Comparison of ENCODE assay signal across 8 cellular contexts in genomic region chr2:38146302-38146916, GRCh38.
DNase-seq lines count a peak whose midpoint lies in the region; ATAC-seq and TF ChIP-seq lines count a peak whose summit lies in the region.

No MANE protein-coding gene starts in this region.

- H3K27me3 ChIP-seq in DND-41 (ENCODE audit: insufficient read depth, low read length, poor library complexity): peaks cover 3% of the 10 kb centered on the region
- H3K27me3 ChIP-seq in HL-60 (ENCODE audit: insufficient read depth, poor library complexity, severe bottlenecking): no peaks in the 10 kb centered on the region
- no peaks in the 10 kb centered on the region for H3K27me3 ChIP-seq in thyroid gland

- H4K20me1 ChIP-seq in DND-41 (ENCODE audit: insufficient read depth, low read length): no peaks in the 10 kb centered on the region

- no peaks in the 10 kb centered on the region for H3K36me3 ChIP-seq in DND-41 (ENCODE audit: insufficient read depth, low read length)
- no peaks in the 10 kb centered on the region for H3K36me3 ChIP-seq in thyroid gland

- WGBS in thyroid gland, 2 donors: 17 to 39% methylated on average over 7 of the region's 7 CpGs

- H3K79me2 ChIP-seq in DND-41 (ENCODE audit: insufficient read depth, low read length): no peaks in the 10 kb centered on the region

- H2AFZ ChIP-seq in DND-41 (ENCODE audit: low read depth, low read length): no peak overlapping the region

- H3K9me3 ChIP-seq in DND-41 (ENCODE audit: insufficient read depth, low read length, severe bottlenecking) (no peaks in the 10 kb centered on the region), thyroid gland (no peaks in the 10 kb centered on the region)

- H3K9ac ChIP-seq in DND-41 (ENCODE audit: low read depth, low read length): no peak overlapping the region

- H3K4me3 ChIP-seq in DND-41 (ENCODE audit: low read depth in 1 of 2, low read length in 2 of 2) (no peak overlapping the region), HL-60 (replicated peaks; ENCODE audit: insufficient read depth, low read length) (no peak overlapping the region), thyroid gland (replicated peaks in 1 of 3) (no peak overlapping the region)

- intact Hi-C loops in thyroid gland (cut with DNase I): no loop called here

- TF ChIP-seq CTCF in DND-41 (IDR thresholded peaks at IDR 0.05; ENCODE audit: borderline replicate concordance, extremely low read depth, low read length, poor library complexity, severe bottlenecking) (no peak), HL-60 (IDR thresholded peaks at IDR 0.05; ENCODE audit: insufficient read depth, low read length) (no peak), thyroid gland (IDR thresholded peaks at IDR 0.05) (no peak)

- no peak overlapping the region for H3K4me2 ChIP-seq in DND-41 (ENCODE audit: insufficient read depth, low read length)

- H3K27ac ChIP-seq in DND-41 (ENCODE audit: low read length) (no peak overlapping the region), HL-60 (replicated peaks) (peak overlapping the region; percentile 73), thyroid gland (peak overlapping the region; percentile 52 to 84 (median 73))

- H3K4me1 ChIP-seq in DND-41 (ENCODE audit: insufficient read depth, low read length) (no peaks in the 10 kb centered on the region), thyroid gland (peaks cover 15 to 16% of the 10 kb centered on the region in 2 donors)

- TF ChIP-seq POLR2A in thyroid gland (IDR thresholded peaks at IDR 0.05): no peak

- ATAC-seq in DND-41 (ENCODE audit: insufficient read depth, low read depth): no peak
- ATAC-seq in GM21381 (IDR thresholded peaks at IDR 0.05; ENCODE audit: unreplicated experiment): peak; percentile 57

- DNase-seq in DND-41 (peak; percentile 5), HL-60 (ENCODE audit: low read depth in 1 of 2, low spot score in 1 of 2) (peak; percentile 38 to 54), astrocyte of the hippocampus (ENCODE audit: low read depth, low spot score) (peak; percentile 90), kidney glomerular epithelial cell (lab: John Stamatoyannopoulos, UW) (peak; percentile 93), thyroid gland (peak; percentile 68 to 71), DMS153 treated with DMSO at 0.1 percent for 48 hours (lab: John Stamatoyannopoulos, UW; ENCODE audit: unreplicated experiment) (no peak)
- no peak for DNase-seq in stimulated activated CD4-positive, alpha-beta T cell treated with anti-CD3 and anti-CD28 coated beads, Interleukin-1b, Interleukin-23, amount 100 ng/mL, for 48 hours

Comparison
In these comparisons a context has a peak if more than half of its experiments do, and no peak if none do; other contexts are left out.
1. DNase-seq: peak in DND-41 (single experiment), HL-60 (2 of 2), astrocyte of the hippocampus (single experiment), kidney glomerular epithelial cell (single experiment) and thyroid gland (2 of 2); none in DMS153 treated with DMSO at 0.1 percent for 48 hours (single experiment) and stimulated activated CD4-positive, alpha-beta T cell treated with anti-CD3 and anti-CD28 coated beads, Interleukin-1b, Interleukin-23, amount 100 ng/mL, for 48 hours (single experiment).